1 cellular context compared by ENCODE assay signal in the genomic region with DNA sequence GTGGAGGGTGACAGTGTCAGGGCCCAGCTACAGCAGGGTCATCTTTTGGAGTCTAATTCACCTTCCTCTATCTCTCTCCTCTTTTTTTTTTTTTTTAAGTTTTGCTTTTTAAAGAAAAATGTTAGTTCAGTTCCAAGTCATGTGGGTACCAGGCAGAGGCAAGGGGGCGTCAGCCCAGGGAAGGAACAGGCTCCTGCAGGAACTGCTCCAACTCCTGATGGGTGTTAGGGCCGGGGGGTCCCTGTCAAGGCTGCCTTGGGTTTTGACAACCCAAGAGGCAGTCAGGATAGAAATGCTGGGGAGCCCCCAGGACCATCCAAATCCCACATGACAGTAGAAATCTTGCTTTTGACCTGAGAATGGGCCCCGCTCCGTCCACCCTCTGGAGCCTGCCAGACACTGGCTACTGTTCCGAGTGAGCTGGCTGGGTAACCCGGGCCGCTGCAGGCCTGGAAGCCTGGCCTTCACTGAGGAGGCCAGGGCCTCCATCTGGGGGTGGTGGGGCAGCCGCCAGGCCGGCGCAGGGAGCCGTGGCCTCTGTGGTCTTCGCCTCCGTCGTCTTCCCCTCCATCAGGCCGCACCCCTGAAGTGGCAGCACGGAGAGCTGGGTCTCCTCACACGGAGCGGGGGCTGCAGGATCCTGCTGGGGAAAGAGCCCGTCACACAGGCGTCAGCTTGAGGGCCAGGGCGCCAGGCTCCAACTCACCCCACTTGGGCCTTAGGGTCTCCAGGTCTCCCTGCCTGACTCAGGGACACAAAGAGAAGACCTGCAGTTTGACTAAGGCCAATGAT.
A peak's percentile ranks its signal among the peaks of the same experiment; 100 is the strongest.
TF ChIP-seq lines count a peak whose summit lies in the region.

No MANE protein-coding gene starts in this region.

TF ChIP-seq in HepG2, 621 proteins besides CTCF, POLR2A, EP300 and RAD21:
- TF ChIP-seq, protein P1, sequence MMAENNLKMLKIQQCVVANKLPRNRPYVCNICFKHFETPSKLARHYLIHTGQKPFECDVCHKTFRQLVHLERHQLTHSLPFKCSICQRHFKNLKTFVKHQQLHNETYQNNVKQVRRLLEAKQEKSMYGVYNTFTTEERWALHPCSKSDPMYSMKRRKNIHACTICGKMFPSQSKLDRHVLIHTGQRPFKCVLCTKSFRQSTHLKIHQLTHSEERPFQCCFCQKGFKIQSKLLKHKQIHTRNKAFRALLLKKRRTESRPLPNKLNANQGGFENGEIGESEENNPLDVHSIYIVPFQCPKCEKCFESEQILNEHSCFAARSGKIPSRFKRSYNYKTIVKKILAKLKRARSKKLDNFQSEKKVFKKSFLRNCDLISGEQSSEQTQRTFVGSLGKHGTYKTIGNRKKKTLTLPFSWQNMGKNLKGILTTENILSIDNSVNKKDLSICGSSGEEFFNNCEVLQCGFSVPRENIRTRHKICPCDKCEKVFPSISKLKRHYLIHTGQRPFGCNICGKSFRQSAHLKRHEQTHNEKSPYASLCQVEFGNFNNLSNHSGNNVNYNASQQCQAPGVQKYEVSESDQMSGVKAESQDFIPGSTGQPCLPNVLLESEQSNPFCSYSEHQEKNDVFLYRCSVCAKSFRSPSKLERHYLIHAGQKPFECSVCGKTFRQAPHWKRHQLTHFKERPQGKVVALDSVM (CRISPR knock-in tag; IDR thresholded peaks at IDR 0.05): 0 out of 2 replicates have a peak, but pooled peaks have one; percentile 24
- no peak for TF ChIP-seq TBX3 (IDR thresholded peaks at IDR 0.05; ENCODE audit: borderline replicate concordance)
